In the genomic region with DNA sequence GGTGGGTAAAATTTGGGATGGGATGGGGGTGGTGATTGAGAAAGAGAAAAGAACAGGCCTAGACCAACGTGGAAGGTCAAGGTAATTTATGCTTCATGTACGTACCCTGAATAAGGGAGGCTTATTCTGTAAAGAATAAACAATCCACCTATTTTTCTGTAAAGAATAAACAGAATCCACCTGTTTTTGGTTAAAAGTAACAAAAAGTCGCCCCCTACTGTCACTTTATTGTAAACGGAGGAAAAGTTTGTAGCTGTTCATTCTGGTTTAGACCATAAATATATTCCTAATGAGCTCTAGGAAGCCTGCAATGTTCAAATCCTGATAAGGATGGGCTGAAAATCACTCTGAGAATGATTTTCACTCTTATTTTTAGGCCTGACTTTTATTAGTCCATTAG, we compare ENCODE assay signal across 10 cellular contexts. TPM values are rescaled to one million over a fixed set of nuclear protein-coding genes. Genes with fewer than 3 reads are reported as not detected.
A peak's percentile ranks its signal among the peaks of the same experiment; 100 is the strongest.
DNase-seq lines count a peak whose midpoint lies in the region; ATAC-seq and TF ChIP-seq lines count a peak whose summit lies in the region.
"Had no signal": no experiment of that assay in that cellular context is flagged by ENCODE, and none has a peak within 500 bp of the region (broad histone marks: within the 10 kb centered on the region; RNA-seq: fewer than 3 reads in every experiment).

No MANE protein-coding gene starts in this region.

- TF ChIP-seq CTCF in epithelial cell of esophagus (IDR thresholded peaks at IDR 0.05; ENCODE audit: insufficient read depth, low read depth, low read length, missing control alignments) (no peak), psoas muscle (IDR thresholded peaks at IDR 0.05) (peak; percentile 30)

- WGBS in psoas muscle, 3 donors, result 36 to 40% (median 36%) methylated on average over 4 of the region's 4 CpGs

- no peaks in the 10 kb centered on the region for H3K4me1 ChIP-seq in psoas muscle

- intact Hi-C loops in psoas muscle (cut with DNase I), result loop anchor here in 1 of 2 donors (10.0 kb wide), 2 partner anchors 87 to 157 kb away; a partner anchor contains a TSS

- ATAC-seq in psoas muscle (no peak), HG03571 (IDR thresholded peaks at IDR 0.05; ENCODE audit: unreplicated experiment) (no peak)

- H3K9me3 ChIP-seq in psoas muscle, result no peaks in the 10 kb centered on the region
- H3K9me3 ChIP-seq: BLaER1 had no signal

- no peak overlapping the region for H3K27ac ChIP-seq in psoas muscle
- H3K27ac ChIP-seq: BLaER1 had no signal

- no peaks in the 10 kb centered on the region for H3K27me3 ChIP-seq in psoas muscle (ENCODE audit: insufficient read depth in 3 of 3, low read length in 2 of 3)
- H3K27me3 ChIP-seq: BLaER1 had no signal

- H3K4me3 ChIP-seq in epithelial cell of esophagus (ENCODE audit: low read length), result no peak overlapping the region
- H3K4me3 ChIP-seq in psoas muscle, result no peak overlapping the region
- H3K4me3 ChIP-seq: BLaER1 had no signal

- peaks cover 0 to 36% of the 10 kb centered on the region in 2 donors for H3K36me3 ChIP-seq in psoas muscle (ENCODE audit: insufficient read depth in 1 of 2, low read depth in 1 of 2)

- DNase-seq in NCI-H146 (lab: John Stamatoyannopoulos, UW) (peak; percentile 1), NCI-H146 treated with DMSO at 0.1 percent for 48 hours (lab: John Stamatoyannopoulos, UW; ENCODE audit: unreplicated experiment) (no peak), NCI-H69 (lab: John Stamatoyannopoulos, UW) (peak; percentile 33), epithelial cell of esophagus (ENCODE audit: low read depth) (peak; percentile 27), psoas muscle (no peak), NCI-H2081 treated with DMSO at 0.1 percent for 48 hours (lab: John Stamatoyannopoulos, UW) (no peak), ureter (ENCODE audit: low spot score) (no peak)
- DNase-seq: activated CD4-positive, CD25-positive, alpha-beta regulatory T cell treated with anti-CD3 and anti-CD28 coated beads, Interleukin-2, amount 50 U/mL, for 72 hours had no signal

RNA-seq across cellular contexts. Expression of a gene that starts 23.5 kb away (rescaled TPM):
- 100 to 1,000 TPM in 3 of 4 donors, 10 to 100 TPM in 1; 46.5 to 174 (median 152) TPM for total RNA-seq in psoas muscle
- polyA plus RNA-seq in psoas muscle, result 100 to 1,000 TPM in 1 of 3 donors, 10 to 100 TPM in 2; 67.6 to 142 (median 70.2) TPM
- total RNA-seq in ureter, result 51.6 TPM

RNA-seq across cellular contexts. Expression of a gene that starts 24.1 kb away (rescaled TPM):
- total RNA-seq in psoas muscle (10 to 100 TPM; 23.7 to 55.2 (median 30.3) TPM), ureter (34.1 TPM)
- 10 to 100 TPM; 14.3 to 45.9 (median 31.7) TPM for polyA plus RNA-seq in psoas muscle

Comparison
In these comparisons a context has a peak if more than half of its experiments do, and no peak if none do; other contexts are left out.
1. DNase-seq: peak in NCI-H146 (single experiment), NCI-H69 (single experiment) and epithelial cell of esophagus (single experiment); none in NCI-H146 treated with DMSO at 0.1 percent for 48 hours (single experiment), psoas muscle (0 of 2), NCI-H2081 treated with DMSO at 0.1 percent for 48 hours (single experiment) and ureter (single experiment).